ENCODE assay signal across 39 cellular contexts in genomic region chr4:106337916-106338315, GRCh38. TPM values are rescaled to one million over a fixed set of nuclear protein-coding genes. Genes with fewer than 3 reads are reported as not detected.
"Had no signal": no experiment of that assay in that cellular context is flagged by ENCODE, and none has a peak within 500 bp of the region (broad histone marks: within the 10 kb centered on the region; RNA-seq: fewer than 3 reads in every experiment).

No MANE protein-coding gene starts in this region.

- ATAC-seq: activated CD8-positive, alpha-beta T cell treated with anti-CD3 and anti-CD28 coated beads for 36 hours; activated naive CD4-positive, alpha-beta T cell treated with anti-CD3 and anti-CD28 coated beads, Interleukin-2, amount 50 U/mL, for 72 hours; activated T-cell treated with anti-CD3 and anti-CD28 coated beads, Interleukin-2, amount 50 U/mL, for 4 hours; activated T-cell treated with anti-CD3 and anti-CD28 coated beads, Interleukin-2, amount 50 U/mL, for 72 hours; activated T-helper 17 cell treated with anti-CD3 and anti-CD28 coated beads, Interleukin-2, amount 50 U/mL, for 72 hours; body of pancreas had no signal

- H3K4me3 Mint-ChIP-seq: activated B cell treated with CpG ODN at 0.5 μM for 24 hours; activated CD4-positive, alpha-beta memory T cell treated with anti-CD3 and anti-CD28 coated beads for 36 hours; activated CD4-positive, alpha-beta T cell treated with anti-CD3 and anti-CD28 coated beads, Interleukin-2, amount 10 ng/mL, durations not matched to agents 24 days and 14 days; activated CD8-positive, alpha-beta T cell treated with anti-CD3 and anti-CD28 coated beads for 36 hours; activated naive CD4-positive, alpha-beta T cell treated with anti-CD3 and anti-CD28 coated beads for 36 hours; activated T-cell treated with anti-CD3 and anti-CD28 coated beads, Interleukin-2, amount 50 U/mL, for 4 hours; activated T-cell treated with anti-CD3 and anti-CD28 coated beads, Interleukin-2, amount 50 U/mL, for 72 hours; activated T-helper 1 cell treated with anti-CD3 and anti-CD28 coated beads, Interleukin-12 subunit alpha, Interleukin-12 subunit beta, Interleukin-2, Interleukin-4 antibody, amounts not matched to agents 30 ng/mL and 10 ng/mL and 1 ng/mL, durations not matched to agents 14 hours and 24 hours and 36 hours; activated T-helper 17 cell treated with anti-CD3 and anti-CD28 coated beads, Interleukin-2, amount 50 U/mL, for 72 hours; central memory CD8-positive, alpha-beta T cell; T-helper 1 cell treated with Interleukin-12 subunit alpha and Interleukin-12 subunit beta and Interleukin-4 antibody, amounts not matched to agents 30 μg/mL and 1 μg/mL, for 36 hours; T-helper 2 cell treated with Interferon-gamma antibody and Interleukin-4, amounts not matched to agents 5 μg/mL and 100 μg/mL, for 36 hours had no signal

- H3K27me3 Mint-ChIP-seq: activated B cell treated with CpG ODN at 0.5 μM for 24 hours; activated CD4-positive, alpha-beta memory T cell treated with anti-CD3 and anti-CD28 coated beads for 36 hours; activated CD4-positive, alpha-beta T cell treated with anti-CD3 and anti-CD28 coated beads, Interleukin-2, amount 10 ng/mL, durations not matched to agents 24 days and 14 days; activated CD8-positive, alpha-beta T cell treated with anti-CD3 and anti-CD28 coated beads for 36 hours; activated naive CD8-positive, alpha-beta T cell treated with anti-CD3 and anti-CD28 coated beads for 36 hours; activated T-helper 17 cell treated with anti-CD3 and anti-CD28 coated beads, Interleukin-2, amount 50 U/mL, for 72 hours; central memory CD8-positive, alpha-beta T cell had no signal

- H3K9me3 ChIP-seq: adrenal gland, body of pancreas had no signal

- H3K4me3 ChIP-seq: adrenal gland, body of pancreas, breast epithelium had no signal

- H3K27ac Mint-ChIP-seq: activated B cell treated with CpG ODN at 0.5 μM for 24 hours; activated CD4-positive, alpha-beta memory T cell treated with anti-CD3 and anti-CD28 coated beads for 36 hours; activated CD4-positive, alpha-beta T cell treated with anti-CD3 and anti-CD28 coated beads, Interleukin-2, amount 10 ng/mL, durations not matched to agents 24 days and 14 days; activated CD8-positive, alpha-beta T cell treated with anti-CD3 and anti-CD28 coated beads for 36 hours; activated naive CD4-positive, alpha-beta T cell treated with anti-CD3 and anti-CD28 coated beads for 36 hours; activated naive CD4-positive, alpha-beta T cell treated with anti-CD3 and anti-CD28 coated beads, Interleukin-2, amount 50 U/mL, for 72 hours; activated naive CD8-positive, alpha-beta T cell treated with anti-CD3 and anti-CD28 coated beads for 36 hours; activated T-cell treated with anti-CD3 and anti-CD28 coated beads, Interleukin-2, amount 50 U/mL, for 72 hours; activated T-helper 1 cell treated with anti-CD3 and anti-CD28 coated beads, Interleukin-12 subunit alpha, Interleukin-12 subunit beta, Interleukin-2, Interleukin-4 antibody, amounts not matched to agents 30 ng/mL and 10 ng/mL and 1 ng/mL, durations not matched to agents 14 hours and 24 hours and 36 hours; activated T-helper 17 cell treated with anti-CD3 and anti-CD28 coated beads, Interleukin-2, amount 50 U/mL, for 72 hours; T-helper 1 cell treated with Interleukin-12 subunit alpha and Interleukin-12 subunit beta and Interleukin-4 antibody, amounts not matched to agents 30 μg/mL and 1 μg/mL, for 36 hours; T-helper 2 cell treated with Interferon-gamma antibody and Interleukin-4, amounts not matched to agents 5 μg/mL and 100 μg/mL, for 36 hours had no signal

- H3K27ac ChIP-seq: adrenal gland, body of pancreas, brain microvascular endothelial cell, breast epithelium, VCaP had no signal

- H3K4me1 ChIP-seq: adrenal gland, body of pancreas, breast epithelium had no signal

- H3K27me3 ChIP-seq: adrenal gland, body of pancreas, brain microvascular endothelial cell, breast epithelium had no signal

- DNase-seq: activated B cell treated with CpG ODN at 0.5 μM for 24 hours; activated CD4-positive, alpha-beta memory T cell treated with anti-CD3 and anti-CD28 coated beads for 36 hours; activated CD4-positive, alpha-beta T cell treated with anti-CD3 and anti-CD28 coated beads for 4 hours; activated CD4-positive, alpha-beta T cell treated with anti-CD3 and anti-CD28 coated beads, Interleukin-2, amount 10 ng/mL, durations not matched to agents 24 days and 14 days; activated CD4-positive, alpha-beta T cell treated with anti-CD3 and anti-CD28 coated beads, Interleukin-2, amount 50 U/mL, for 1 hour; activated CD4-positive, alpha-beta T cell treated with anti-CD3 and anti-CD28 coated beads, Interleukin-2, amount 50 U/mL, for 4 hours; activated CD4-positive, CD25-positive, alpha-beta regulatory T cell treated with anti-CD3 and anti-CD28 coated beads, Interleukin-2, amount 50 U/mL, for 72 hours; activated CD8-positive, alpha-beta memory T cell treated with anti-CD3 and anti-CD28 coated beads, Interleukin-2, amount 50 U/mL, for 4 hours; activated CD8-positive, alpha-beta T cell treated with anti-CD3 and anti-CD28 coated beads for 36 hours; activated effector memory CD4-positive, alpha-beta T cell treated with anti-CD3 and anti-CD28 coated beads, Interleukin-2, amount 50 U/mL, for 16 hours; activated gamma-delta T cell treated with Interleukin-2 at 50 U/mL for 16 hours; activated naive CD4-positive, alpha-beta T cell; activated naive CD4-positive, alpha-beta T cell treated with anti-CD3 and anti-CD28 coated beads for 36 hours; activated naive CD4-positive, alpha-beta T cell treated with anti-CD3 and anti-CD28 coated beads, Interleukin-2, amount 50 U/mL, for 16 hours; activated naive CD8-positive, alpha-beta T cell treated with anti-CD3 and anti-CD28 coated beads for 36 hours; activated T-cell treated with anti-CD3 and anti-CD28 coated beads for 4 hours; activated T-cell treated with anti-CD3 and anti-CD28 coated beads, Interleukin-2, amount 50 U/mL, for 1 hour; activated T-cell treated with anti-CD3 and anti-CD28 coated beads, Interleukin-2, amount 50 U/mL, for 4 hours; activated T-cell treated with anti-CD3 and anti-CD28 coated beads, Interleukin-2, amount 50 U/mL, for 72 hours; adrenal gland; amniotic stem cell; body of pancreas; brain microvascular endothelial cell; cerebellar nuclear complex; T-helper 1 cell; T-helper 2 cell; T-helper 9 cell had no signal

RNA-seq across cellular contexts. Expression of gene GIMD1, which starts 30.7 kb away (rescaled TPM):
- total RNA-seq: activated B cell treated with CpG ODN at 0.5 μM for 24 hours; activated CD4-positive, alpha-beta memory T cell treated with anti-CD3 and anti-CD28 coated beads for 36 hours; activated CD4-positive, alpha-beta T cell treated with anti-CD3 and anti-CD28 coated beads, Interleukin-2, amount 10 ng/mL, durations not matched to agents 24 days and 14 days; activated CD8-positive, alpha-beta memory T cell treated with anti-CD3 and anti-CD28 coated beads for 36 hours; activated CD8-positive, alpha-beta T cell treated with anti-CD3 and anti-CD28 coated beads for 36 hours; activated naive CD4-positive, alpha-beta T cell treated with anti-CD3 and anti-CD28 coated beads for 36 hours; activated naive CD4-positive, alpha-beta T cell treated with anti-CD3 and anti-CD28 coated beads, Interleukin-2, amount 50 U/mL, for 72 hours; activated naive CD8-positive, alpha-beta T cell treated with anti-CD3 and anti-CD28 coated beads for 36 hours; activated T-cell treated with anti-CD3 and anti-CD28 coated beads, Interleukin-2, amount 50 U/mL, for 4 hours; activated T-cell treated with anti-CD3 and anti-CD28 coated beads, Interleukin-2, amount 50 U/mL, for 72 hours; activated T-helper 1 cell treated with anti-CD3 and anti-CD28 coated beads, Interleukin-12 subunit alpha, Interleukin-12 subunit beta, Interleukin-2, Interleukin-4 antibody, amounts not matched to agents 30 ng/mL and 10 ng/mL and 1 ng/mL, durations not matched to agents 14 hours and 24 hours and 36 hours; activated T-helper 17 cell treated with anti-CD3 and anti-CD28 coated beads, Interleukin-2, amount 50 U/mL, for 72 hours; adrenal gland; aorta; astrocyte; body of pancreas; breast epithelium; cardiac septum had no signal
- polyA plus RNA-seq: adrenal gland had no signal
